9 cellular contexts compared by ENCODE assay signal in the genomic region with DNA sequence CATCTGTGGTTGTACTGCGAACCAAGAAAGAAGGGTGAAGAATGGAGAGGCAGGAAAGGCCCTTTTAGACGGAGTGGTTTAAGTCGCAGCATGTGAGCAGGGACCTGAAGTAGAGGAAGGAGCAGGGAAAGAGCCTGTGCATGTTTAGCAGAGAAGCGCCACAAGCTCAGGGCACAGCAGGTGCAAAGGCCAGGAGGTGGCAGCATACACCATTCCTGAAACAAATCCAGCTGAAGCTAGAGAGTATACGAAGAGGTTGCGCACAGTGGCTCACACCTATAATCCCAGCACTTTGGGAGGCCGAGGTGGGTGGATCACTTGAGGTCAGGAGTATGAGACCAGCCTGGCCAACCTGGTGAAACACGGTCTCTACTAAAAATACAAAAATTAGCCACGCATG. TPM values are rescaled to one million over a fixed set of nuclear protein-coding genes. Genes with fewer than 3 reads are reported as not detected.
DNase-seq lines count a peak whose midpoint lies in the region; ATAC-seq and TF ChIP-seq lines count a peak whose summit lies in the region.
"Had no signal": no experiment of that assay in that cellular context is flagged by ENCODE, and none has a peak within 500 bp of the region (broad histone marks: within the 10 kb centered on the region; RNA-seq: fewer than 3 reads in every experiment).

No MANE protein-coding gene starts in this region.

- no peaks in the 10 kb centered on the region for H3K36me3 ChIP-seq in left lung
- H3K36me3 ChIP-seq: pancreas had no signal

- no peaks in the 10 kb centered on the region for H3K4me1 ChIP-seq in left lung
- H3K4me1 ChIP-seq: pancreas had no signal

- no peaks in the 10 kb centered on the region for H3K27me3 ChIP-seq in left lung
- H3K27me3 ChIP-seq: pancreas had no signal

- no peak overlapping the region for H3K27ac Mint-ChIP-seq in activated CD8-positive, alpha-beta T cell treated with anti-CD3 and anti-CD28 coated beads for 36 hours
- H3K27ac Mint-ChIP-seq in activated CD4-positive, alpha-beta memory T cell treated with anti-CD3 and anti-CD28 coated beads, Interleukin-2, amount 10 ng/mL, durations not matched to agents 7 days and 5 days: no peak overlapping the region
- no peak overlapping the region for H3K27ac Mint-ChIP-seq in T-cell

- ATAC-seq in activated CD8-positive, alpha-beta T cell treated with anti-CD3 and anti-CD28 coated beads for 36 hours: no peak
- ATAC-seq in left lung (peak; percentile 56), T-cell (replicated peaks in 1 of 4) (no peak)

- no peaks in the 10 kb centered on the region for H3K4me1 Mint-ChIP-seq in activated CD8-positive, alpha-beta T cell treated with anti-CD3 and anti-CD28 coated beads for 36 hours (ENCODE audit: low read depth)
- H3K4me1 Mint-ChIP-seq in activated CD4-positive, alpha-beta memory T cell treated with anti-CD3 and anti-CD28 coated beads, Interleukin-2, amount 10 ng/mL, durations not matched to agents 7 days and 5 days: no peaks in the 10 kb centered on the region
- H3K4me1 Mint-ChIP-seq in T-cell: no peaks in the 10 kb centered on the region

- peak; percentile 39 for DNase-seq in Daoy (ENCODE audit: low read depth)
- DNase-seq in HT1080 (ENCODE audit: low read depth): peak; percentile 45
- peak; percentile 20 for DNase-seq in activated CD8-positive, alpha-beta T cell treated with anti-CD3 and anti-CD28 coated beads for 36 hours
- no peak for DNase-seq in left lung
- no peak for DNase-seq in activated CD4-positive, alpha-beta memory T cell treated with anti-CD3 and anti-CD28 coated beads, Interleukin-2, amount 10 ng/mL, durations not matched to agents 7 days and 5 days
- no peak for DNase-seq in T-cell
- DNase-seq in NCI-H2081 treated with DMSO at 0.1 percent for 48 hours (lab: John Stamatoyannopoulos, UW): no peak
- no peak for DNase-seq in activated CD4-positive, CD25-positive, alpha-beta regulatory T cell (lab: John Stamatoyannopoulos, UW)
- DNase-seq: pancreas had no signal

- H3K27ac ChIP-seq in left lung: no peak overlapping the region
- H3K27ac ChIP-seq: pancreas had no signal

- TF ChIP-seq CTCF in activated CD8-positive, alpha-beta T cell treated with anti-CD3 and anti-CD28 coated beads for 36 hours (IDR thresholded peaks at IDR 0.05): no peak
- no peak for TF ChIP-seq CTCF in left lung (IDR thresholded peaks at IDR 0.05)

- no peaks in the 10 kb centered on the region for H3K27me3 Mint-ChIP-seq in activated CD8-positive, alpha-beta T cell treated with anti-CD3 and anti-CD28 coated beads for 36 hours
- no peaks in the 10 kb centered on the region for H3K27me3 Mint-ChIP-seq in activated CD4-positive, alpha-beta memory T cell treated with anti-CD3 and anti-CD28 coated beads, Interleukin-2, amount 10 ng/mL, durations not matched to agents 7 days and 5 days
- no peaks in the 10 kb centered on the region for H3K27me3 Mint-ChIP-seq in T-cell

- peaks cover 12% of the 10 kb centered on the region for H3K36me3 Mint-ChIP-seq in activated CD8-positive, alpha-beta T cell treated with anti-CD3 and anti-CD28 coated beads for 36 hours (ENCODE audit: low read depth)
- H3K36me3 Mint-ChIP-seq in activated CD4-positive, alpha-beta memory T cell treated with anti-CD3 and anti-CD28 coated beads, Interleukin-2, amount 10 ng/mL, durations not matched to agents 7 days and 5 days (ENCODE audit: low read depth): peaks cover 26% of the 10 kb centered on the region
- H3K36me3 Mint-ChIP-seq in T-cell: peaks cover 44% of the 10 kb centered on the region

- POLR2A ChIA-PET in activated CD8-positive, alpha-beta T cell treated with anti-CD3 and anti-CD28 coated beads for 36 hours (lab: Charles Lee): no interaction called here
- POLR2A ChIA-PET in activated CD4-positive, alpha-beta memory T cell treated with anti-CD3 and anti-CD28 coated beads, Interleukin-2, amount 10 ng/mL, durations not matched to agents 7 days and 5 days (lab: Charles Lee): no interaction called here
- POLR2A ChIA-PET in T-cell (lab: Charles Lee): interaction anchor here in 1 of 2 donors (0.5 kb wide), 1 partner anchor 122 kb away, joined by 5 read pairs; no protein-coding TSS in a partner anchor

- intact Hi-C loops in activated CD8-positive, alpha-beta T cell treated with anti-CD3 and anti-CD28 coated beads for 36 hours (cut with micrococcal nuclease): no loop called here
- intact Hi-C loops in left lung (cut with DNase I): no loop called here

- no peaks in the 10 kb centered on the region for H3K9me3 ChIP-seq in left lung
- H3K9me3 ChIP-seq: pancreas had no signal

- H3K9me3 Mint-ChIP-seq in activated CD8-positive, alpha-beta T cell treated with anti-CD3 and anti-CD28 coated beads for 36 hours: no peaks in the 10 kb centered on the region
- H3K9me3 Mint-ChIP-seq in activated CD4-positive, alpha-beta memory T cell treated with anti-CD3 and anti-CD28 coated beads, Interleukin-2, amount 10 ng/mL, durations not matched to agents 7 days and 5 days: no peaks in the 10 kb centered on the region
- H3K9me3 Mint-ChIP-seq in T-cell: no peaks in the 10 kb centered on the region

- no peak overlapping the region for H3K4me3 ChIP-seq in left lung
- H3K4me3 ChIP-seq: pancreas had no signal

- H3K4me3 Mint-ChIP-seq in activated CD8-positive, alpha-beta T cell treated with anti-CD3 and anti-CD28 coated beads for 36 hours: no peak overlapping the region
- H3K4me3 Mint-ChIP-seq in activated CD4-positive, alpha-beta memory T cell treated with anti-CD3 and anti-CD28 coated beads, Interleukin-2, amount 10 ng/mL, durations not matched to agents 7 days and 5 days: no peak overlapping the region
- H3K4me3 Mint-ChIP-seq in T-cell: no peak overlapping the region

- CTCF ChIA-PET in activated CD8-positive, alpha-beta T cell treated with anti-CD3 and anti-CD28 coated beads for 36 hours (lab: Charles Lee): no interaction called here
- CTCF ChIA-PET in activated CD4-positive, alpha-beta memory T cell treated with anti-CD3 and anti-CD28 coated beads, Interleukin-2, amount 10 ng/mL, durations not matched to agents 7 days and 5 days (lab: Charles Lee): interaction anchor here (1.0 to 1.3 kb wide), 2 partner anchors 64 to 83 kb away, joined by 3 to 7 read pairs; no protein-coding TSS in a partner anchor
- CTCF ChIA-PET in T-cell (lab: Charles Lee): interaction anchor here in 1 of 2 donors (0.7 kb wide), 2 partner anchors 17 to 51 kb away, joined by 3 to 4 read pairs; no protein-coding TSS in a partner anchor

RNA-seq across cellular contexts. Expression of a gene that starts 49.9 kb away (rescaled TPM):
- 3.2 and 6.4 TPM in 2 replicates for total RNA-seq in Daoy (2014; rRNA removed; shearing (Covaris generic))
- total RNA-seq in HT1080 (2014; rRNA removed; shearing (Covaris generic)): 1.1 and 1.4 TPM in 2 replicates
- polyA plus RNA-seq in HT1080 (2015; cell fraction: cytosol; rRNA removed): 1.3 and 2.1 TPM in 2 replicates
- 4.9 and 6.4 TPM in 2 replicates for polyA plus RNA-seq in HT1080 (2015; cell fraction: nucleus; rRNA removed)
- 10 to 100 TPM; 16.1 to 16.2 TPM for total RNA-seq in activated CD8-positive, alpha-beta T cell treated with anti-CD3 and anti-CD28 coated beads for 36 hours
- total RNA-seq in left lung: 1 to 10 TPM; 3.8 to 6.4 TPM
- 10 to 100 TPM; 34.2 to 38.3 TPM for total RNA-seq in activated CD4-positive, alpha-beta memory T cell treated with anti-CD3 and anti-CD28 coated beads, Interleukin-2, amount 10 ng/mL, durations not matched to agents 7 days and 5 days
- total RNA-seq in T-cell: 10 to 100 TPM; 38.6 to 66.4 (median 45.7) TPM

Comparison
In these comparisons a context has a peak if more than half of its experiments do, and no peak if none do; other contexts are left out.
1. DNase-seq: peak in Daoy (single experiment), HT1080 (single experiment) and activated CD8-positive, alpha-beta T cell treated with anti-CD3 and anti-CD28 coated beads for 36 hours (single experiment); none in left lung (0 of 2), activated CD4-positive, alpha-beta memory T cell treated with anti-CD3 and anti-CD28 coated beads, Interleukin-2, amount 10 ng/mL, durations not matched to agents 7 days and 5 days (single experiment), T-cell (0 of 34), NCI-H2081 treated with DMSO at 0.1 percent for 48 hours (single experiment) and activated CD4-positive, CD25-positive, alpha-beta regulatory T cell (0 of 4).